1 cellular context compared by ENCODE assay signal in genomic region chr9:136847827-136848392, GRCh38.
A peak's percentile ranks its signal among the peaks of the same experiment; 100 is the strongest.
TF ChIP-seq lines count a peak whose summit lies in the region.

No MANE protein-coding gene starts in this region.

TF ChIP-seq in GM12878, 131 proteins besides CTCF, POLR2A, EP300 and RAD21 (continues in another document):
- TF ChIP-seq NBN (IDR thresholded peaks at IDR 0.05) = no peak
- peak; percentile 47; the same call in 1 of the 2 replicates for TF ChIP-seq MAX (IDR thresholded peaks at IDR 0.05; ENCODE audit: low read depth, low read length)
- TF ChIP-seq ESRRA (IDR thresholded peaks at IDR 0.05; ENCODE audit: low read length) = no peak
- no peak for TF ChIP-seq SMC3 (IDR thresholded peaks at IDR 0.05; ENCODE audit: borderline replicate concordance, low read length)
- TF ChIP-seq KAT2A (conservative IDR thresholded peaks at IDR 0.05; ENCODE audit: control insufficient read depth, low read depth, low read length) = no peak
- no peak for TF ChIP-seq BHLHE40 (IDR thresholded peaks at IDR 0.05; ENCODE audit: borderline replicate concordance in 1 of 2, low read depth in 2 of 2, low read length in 1 of 2)
- peak; percentile 38; the same call in 1 of the 2 replicates for TF ChIP-seq DPF2 (IDR thresholded peaks at IDR 0.05)
- peak; percentile 61; the same call in 1 of the 2 replicates for TF ChIP-seq BACH1 (IDR thresholded peaks at IDR 0.05; ENCODE audit: borderline replicate concordance)
- TF ChIP-seq PKNOX1 (IDR thresholded peaks at IDR 0.05) = peak; percentile 68
- no peak for TF ChIP-seq NR2F1 (conservative IDR thresholded peaks at IDR 0.05)
- TF ChIP-seq IKZF1 (conservative IDR thresholded peaks at IDR 0.05) = peak; percentile 63
- no peak for TF ChIP-seq ZZZ3 (IDR thresholded peaks at IDR 0.05; ENCODE audit: control insufficient read depth, insufficient read length, low read depth)
- no peak for TF ChIP-seq PRDM15 (CRISPR knock-in tag; IDR thresholded peaks at IDR 0.05)
- no peak for TF ChIP-seq IKZF2 (IDR thresholded peaks at IDR 0.05)
- no peak for TF ChIP-seq ZSCAN29 (IDR thresholded peaks at IDR 0.05)
- no peak for TF ChIP-seq MTA2 (IDR thresholded peaks at IDR 0.05; ENCODE audit: low read depth)
- 0 out of 2 replicates have a peak, but pooled peaks have one; percentile 47 for TF ChIP-seq MLLT1 (IDR thresholded peaks at IDR 0.05)
- TF ChIP-seq NFXL1 (IDR thresholded peaks at IDR 0.05; ENCODE audit: borderline replicate concordance) = 0 out of 2 replicates have a peak, but pooled peaks have one; percentile 3
- TF ChIP-seq RUNX3 (IDR thresholded peaks at IDR 0.05; ENCODE audit: low read length) = peak; percentile 46
- TF ChIP-seq ZNF687 (IDR thresholded peaks at IDR 0.05) = 0 out of 2 replicates have a peak, but pooled peaks have one; percentile 42
- TF ChIP-seq BMI1 (IDR thresholded peaks at IDR 0.05; ENCODE audit: borderline replicate concordance) = no peak
- TF ChIP-seq WRNIP1 (IDR thresholded peaks at IDR 0.05; ENCODE audit: borderline replicate concordance, low read depth, low read length) = no peak
- no peak for TF ChIP-seq HDGF (IDR thresholded peaks at IDR 0.05)
- TF ChIP-seq MYC (IDR thresholded peaks at IDR 0.05; ENCODE audit: insufficient read depth, insufficient read length, insufficient replicate concordance, low read length, severe bottlenecking) = peak; percentile 26
- TF ChIP-seq GATAD2B (conservative IDR thresholded peaks at IDR 0.05; ENCODE audit: low read depth) = 0 out of 2 replicates have a peak, but pooled peaks have one; percentile 65
- peak; percentile 61; the same call in 1 of the 2 replicates for TF ChIP-seq POLR2AphosphoS2 (IDR thresholded peaks at IDR 0.05; ENCODE audit: low read depth, low read length)
- TF ChIP-seq MTA3 (IDR thresholded peaks at IDR 0.05; ENCODE audit: borderline replicate concordance, low read length) = no peak
- no peak for TF ChIP-seq BCL3 (IDR thresholded peaks at IDR 0.05; ENCODE audit: borderline replicate concordance, insufficient read depth, low read depth, low read length, poor library complexity, severe bottlenecking)
- peak; percentile 19; the same call in 1 of the 2 replicates for TF ChIP-seq NRF1 (conservative IDR thresholded peaks at IDR 0.05; ENCODE audit: low read depth, low read length)
- TF ChIP-seq PAX5 (IDR thresholded peaks at IDR 0.05; ENCODE audit: borderline replicate concordance, low read depth, low read length) = no peak
- TF ChIP-seq SKIL (IDR thresholded peaks at IDR 0.05; ENCODE audit: low read depth, poor library complexity, severe bottlenecking) = no peak
- no peak for TF ChIP-seq NR2C1 (IDR thresholded peaks at IDR 0.05)
- peak; percentile 65 for TF ChIP-seq NKRF (conservative IDR thresholded peaks at IDR 0.05)
- TF ChIP-seq RELB (IDR thresholded peaks at IDR 0.05; ENCODE audit: low read depth) = no peak
- TF ChIP-seq PBX3 (IDR thresholded peaks at IDR 0.05; ENCODE audit: insufficient replicate concordance, low read depth, low read length) = peak; percentile 37
- peak; percentile 49; the same call in 1 of the 2 replicates for TF ChIP-seq RB1 (IDR thresholded peaks at IDR 0.05; ENCODE audit: borderline replicate concordance)
